Comparison of ENCODE assay signal across 9 cellular contexts in genomic region chr9:127005770-127006314, GRCh38.
DNase-seq lines count a peak whose midpoint lies in the region; ATAC-seq and TF ChIP-seq lines count a peak whose summit lies in the region.
"Had no signal": no experiment of that assay in that cellular context is flagged by ENCODE, and none has a peak within 500 bp of the region (broad histone marks: within the 10 kb centered on the region; RNA-seq: fewer than 3 reads in every experiment).

No MANE protein-coding gene starts in this region.

- TF ChIP-seq CTCF in osteocyte (IDR thresholded peaks at IDR 0.05), result no peak

- peaks cover 28% of the 10 kb centered on the region for H3K4me1 Mint-ChIP-seq in activated CD4-positive, alpha-beta T cell treated with anti-CD3 and anti-CD28 coated beads, Interleukin-2, amount 10 ng/mL, durations not matched to agents 7 days and 5 days
- H3K4me1 Mint-ChIP-seq in T-helper 17 cell (peaks cover 31% of the 10 kb centered on the region), osteocyte (ENCODE audit: unreplicated experiment) (no peaks in the 10 kb centered on the region)
- peaks cover 23% of the 10 kb centered on the region for H3K4me1 Mint-ChIP-seq in stimulated activated memory B cell treated with anti-CD40 and anti-IgM and Interleukin-4, amounts not matched to agents 10 μg/mL and 1 μg/mL and 100 μg/mL, for 72 hours

- peak overlapping the region; percentile 82 for H3K27ac Mint-ChIP-seq in activated CD4-positive, alpha-beta T cell treated with anti-CD3 and anti-CD28 coated beads, Interleukin-2, amount 10 ng/mL, durations not matched to agents 7 days and 5 days
- H3K27ac Mint-ChIP-seq in T-helper 17 cell (peak overlapping the region; percentile 90), osteocyte (ENCODE audit: unreplicated experiment) (no peak overlapping the region)
- H3K27ac Mint-ChIP-seq in stimulated activated memory B cell treated with anti-CD40 and anti-IgM and Interleukin-4, amounts not matched to agents 10 μg/mL and 1 μg/mL and 100 μg/mL, for 72 hours, result peak overlapping the region; percentile 48

- H3K4me3 Mint-ChIP-seq in activated CD4-positive, alpha-beta T cell treated with anti-CD3 and anti-CD28 coated beads, Interleukin-2, amount 10 ng/mL, durations not matched to agents 7 days and 5 days, result no peak overlapping the region
- H3K4me3 Mint-ChIP-seq in T-helper 17 cell (peak overlapping the region; percentile 60), osteocyte (ENCODE audit: unreplicated experiment) (no peak overlapping the region)
- H3K4me3 Mint-ChIP-seq in stimulated activated memory B cell treated with anti-CD40 and anti-IgM and Interleukin-4, amounts not matched to agents 10 μg/mL and 1 μg/mL and 100 μg/mL, for 72 hours, result no peak overlapping the region

- H3K27me3 Mint-ChIP-seq in activated CD4-positive, alpha-beta T cell treated with anti-CD3 and anti-CD28 coated beads, Interleukin-2, amount 10 ng/mL, durations not matched to agents 7 days and 5 days, result peaks cover 23% of the 10 kb centered on the region
- H3K27me3 Mint-ChIP-seq in T-helper 17 cell (no peaks in the 10 kb centered on the region), osteocyte (ENCODE audit: unreplicated experiment) (peaks cover 4% of the 10 kb centered on the region)
- no peaks in the 10 kb centered on the region for H3K27me3 Mint-ChIP-seq in stimulated activated memory B cell treated with anti-CD40 and anti-IgM and Interleukin-4, amounts not matched to agents 10 μg/mL and 1 μg/mL and 100 μg/mL, for 72 hours

- peak; percentile 32 for ATAC-seq in HG02759 (IDR thresholded peaks at IDR 0.05; ENCODE audit: unreplicated experiment)
- no peak for ATAC-seq in T-helper 17 cell
- no peak for ATAC-seq in stimulated activated memory B cell treated with anti-CD40 and anti-IgM and Interleukin-4, amounts not matched to agents 10 μg/mL and 1 μg/mL and 100 μg/mL, for 72 hours
- no peak for ATAC-seq in HG03565 (IDR thresholded peaks at IDR 0.05; ENCODE audit: unreplicated experiment)
- no peak for ATAC-seq in GM18511 (IDR thresholded peaks at IDR 0.05; ENCODE audit: unreplicated experiment)
- ATAC-seq: A549 had no signal

- POLR2A ChIA-PET in activated CD4-positive, alpha-beta T cell treated with anti-CD3 and anti-CD28 coated beads, Interleukin-2, amount 10 ng/mL, durations not matched to agents 7 days and 5 days (lab: Charles Lee), result interaction anchor here (0.7 kb wide), 1 partner anchor 170 kb away, joined by 4 read pairs; no protein-coding TSS in a partner anchor

- H3K9me3 ChIP-seq in T-helper 17 cell (ENCODE audit: control insufficient read depth, low read length, poor library complexity, severe bottlenecking), result no peaks in the 10 kb centered on the region
- H3K9me3 ChIP-seq: A549 had no signal

- H3K36me3 Mint-ChIP-seq in activated CD4-positive, alpha-beta T cell treated with anti-CD3 and anti-CD28 coated beads, Interleukin-2, amount 10 ng/mL, durations not matched to agents 7 days and 5 days (ENCODE audit: low read depth), result peaks cover 1% of the 10 kb centered on the region
- no peaks in the 10 kb centered on the region for H3K36me3 Mint-ChIP-seq in T-helper 17 cell (ENCODE audit: low read depth)
- H3K36me3 Mint-ChIP-seq in stimulated activated memory B cell treated with anti-CD40 and anti-IgM and Interleukin-4, amounts not matched to agents 10 μg/mL and 1 μg/mL and 100 μg/mL, for 72 hours, result peaks cover 6% of the 10 kb centered on the region
- peaks cover 2% of the 10 kb centered on the region for H3K36me3 Mint-ChIP-seq in osteocyte (ENCODE audit: unreplicated experiment)

- CTCF ChIA-PET in activated CD4-positive, alpha-beta T cell treated with anti-CD3 and anti-CD28 coated beads, Interleukin-2, amount 10 ng/mL, durations not matched to agents 7 days and 5 days (lab: Charles Lee), result no interaction called here

- DNase-seq in activated CD4-positive, alpha-beta T cell treated with anti-CD3 and anti-CD28 coated beads, Interleukin-2, amount 10 ng/mL, durations not matched to agents 7 days and 5 days, result no peak
- no peak for DNase-seq in activated CD4-positive, alpha-beta T cell treated with anti-CD3 and anti-CD28 coated beads, Interleukin-2, amount 50 U/mL, for 4 hours
- DNase-seq in T-helper 17 cell (no peak), osteocyte (ENCODE audit: extremely low spot score, unreplicated experiment) (no peak)

- no peaks in the 10 kb centered on the region for H3K9me3 Mint-ChIP-seq in activated CD4-positive, alpha-beta T cell treated with anti-CD3 and anti-CD28 coated beads, Interleukin-2, amount 10 ng/mL, durations not matched to agents 7 days and 5 days
- H3K9me3 Mint-ChIP-seq in stimulated activated memory B cell treated with anti-CD40 and anti-IgM and Interleukin-4, amounts not matched to agents 10 μg/mL and 1 μg/mL and 100 μg/mL, for 72 hours, result no peaks in the 10 kb centered on the region
- H3K9me3 Mint-ChIP-seq in osteocyte (ENCODE audit: unreplicated experiment), result no peaks in the 10 kb centered on the region
